8 cellular contexts compared by ENCODE assay signal in the genomic region with DNA sequence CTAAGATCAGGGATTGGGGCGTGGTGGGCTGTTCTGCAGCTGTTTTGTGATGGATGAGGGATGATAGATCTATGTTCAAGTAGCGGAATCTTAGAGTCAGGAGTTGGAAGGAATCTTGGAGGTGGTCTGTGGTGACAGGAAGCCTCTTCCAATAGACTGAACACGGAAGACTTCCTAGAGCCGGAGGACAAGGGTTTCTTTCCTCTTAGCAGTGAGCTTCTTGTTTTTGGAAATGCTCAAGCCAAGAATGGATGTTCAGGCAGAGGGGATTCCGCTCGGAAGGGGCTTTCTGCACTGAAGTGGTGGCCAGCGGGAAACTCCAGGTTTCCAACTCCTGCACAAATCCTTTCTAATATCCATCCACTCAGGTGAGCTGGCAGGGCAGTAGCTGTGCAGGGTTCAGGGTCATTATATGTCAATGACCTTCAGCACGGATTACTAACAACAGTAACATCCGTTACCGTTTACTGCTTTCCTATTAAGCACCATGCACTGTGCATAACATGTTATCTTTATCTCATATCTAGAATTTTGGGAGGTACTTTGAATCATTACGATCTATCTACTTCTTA. TPM values are rescaled to one million over a fixed set of nuclear protein-coding genes. Genes with fewer than 3 reads are reported as not detected.
A peak's percentile ranks its signal among the peaks of the same experiment; 100 is the strongest.
DNase-seq lines count a peak whose midpoint lies in the region; ATAC-seq and TF ChIP-seq lines count a peak whose summit lies in the region.

No MANE protein-coding gene starts in this region.

- peak overlapping the region; percentile 74 for H3K4me3 ChIP-seq in AG04449 (ENCODE audit: low read depth, low read length)
- peak overlapping the region; percentile 72 to 100 (median 96) for H3K4me3 ChIP-seq in dorsolateral prefrontal cortex

- CTCF ChIA-PET in AG04449 (lab: Yijun Ruan, JAX) (interaction anchor here (0.6 to 5.5 kb wide), 3 partner anchors 13 to 75 kb away, joined by 3 to 95 read pairs (median 3); no protein-coding TSS in a partner anchor), HEK293T (lab: Yijun Ruan, JAX) (interaction anchor here (0.7 to 2.9 kb wide), 3 partner anchors 9 to 26 kb away, joined by 3 to 8 read pairs (median 4); no protein-coding TSS in a partner anchor)

- TF ChIP-seq CTCF in AG04449 (IDR thresholded peaks at IDR 0.05; ENCODE audit: insufficient read depth, low read length, missing control alignments) (no peak), dorsolateral prefrontal cortex (IDR thresholded peaks at IDR 0.05 in 54 of 56, conservative IDR thresholded peaks at IDR 0.05 in 2 of 56; ENCODE audit: low read depth in 1 of 56, partially characterized antibody in 56 of 56) (no peak)

- no peaks in the 10 kb centered on the region for H3K9me3 Mint-ChIP-seq in natural killer cell treated with Interleukin-12 subunit alpha and Interleukin-12 subunit beta and Interleukin-15 and Interleukin-18, amount 100 ng/mL, for 72 hours

- H3K4me3 Mint-ChIP-seq in natural killer cell treated with Interleukin-12 subunit alpha and Interleukin-12 subunit beta and Interleukin-15 and Interleukin-18, amount 100 ng/mL, for 72 hours = peak overlapping the region; percentile 94

- POLR2A ChIA-PET in AG04449 (lab: Yijun Ruan, JAX) (interaction anchor here (0.6 to 1.1 kb wide), 4 partner anchors 12 to 394 kb away, joined by 3 to 4 read pairs (median 3); no protein-coding TSS in a partner anchor), HEK293T (lab: Yijun Ruan, JAX) (interaction anchor here (0.6 to 1.8 kb wide), 12 partner anchors 9 to 290 kb away, joined by 3 to 10 read pairs (median 3); partner anchors contain the start of gene CZIB)

- intact Hi-C loops in dorsolateral prefrontal cortex (cut with DNase I) = loop anchor here in 1 of 2 donors (2.0 to 10.0 kb wide), 3 partner anchors 25 to 271 kb away; partner anchors contain the start of genes CZIB, ECHDC2, MAGOH and SCP2

- peak; percentile 9 for ATAC-seq in GM19397 (IDR thresholded peaks at IDR 0.05; ENCODE audit: unreplicated experiment)
- ATAC-seq in natural killer cell treated with Interleukin-12 subunit alpha and Interleukin-12 subunit beta and Interleukin-15 and Interleukin-18, amount 100 ng/mL, for 72 hours = peak in 1 of 2 donors; percentile 18

- H3K27ac Mint-ChIP-seq in natural killer cell treated with Interleukin-12 subunit alpha and Interleukin-12 subunit beta and Interleukin-15 and Interleukin-18, amount 100 ng/mL, for 72 hours = peak overlapping the region; percentile 97

- peaks cover 23 to 26% of the 10 kb centered on the region in 2 donors for H3K4me1 Mint-ChIP-seq in natural killer cell treated with Interleukin-12 subunit alpha and Interleukin-12 subunit beta and Interleukin-15 and Interleukin-18, amount 100 ng/mL, for 72 hours (ENCODE audit: low read depth in 2 of 2)

- H3K27me3 ChIP-seq in dorsolateral prefrontal cortex = no peaks in the 10 kb centered on the region

- H3K27me3 Mint-ChIP-seq in natural killer cell treated with Interleukin-12 subunit alpha and Interleukin-12 subunit beta and Interleukin-15 and Interleukin-18, amount 100 ng/mL, for 72 hours = no peaks in the 10 kb centered on the region

- H3K27ac ChIP-seq in dorsolateral prefrontal cortex = peak overlapping the region in 58 of 59 donors; percentile 29 to 97 (median 92)

- no peak for DNase-seq in AG04449 (ENCODE audit: low read depth, low spot score)
- DNase-seq in NCI-H2029 (lab: John Stamatoyannopoulos, UW) = peak; percentile 38
- no peak for DNase-seq in dorsolateral prefrontal cortex
- no peak for DNase-seq in natural killer cell treated with Interleukin-12 subunit alpha and Interleukin-12 subunit beta and Interleukin-15 and Interleukin-18, amount 100 ng/mL, for 72 hours (ENCODE audit: low spot score)
- DNase-seq in OCI-M1 (lab: John Stamatoyannopoulos, UW) = no peak
- DNase-seq in NCI-H2171 treated with DMSO at 0.1 percent for 48 hours (lab: John Stamatoyannopoulos, UW) = no peak
- no peak for DNase-seq in HEK293T (ENCODE audit: extremely low spot score)

- peaks cover 13% of the 10 kb centered on the region for H3K36me3 Mint-ChIP-seq in natural killer cell treated with Interleukin-12 subunit alpha and Interleukin-12 subunit beta and Interleukin-15 and Interleukin-18, amount 100 ng/mL, for 72 hours

TF ChIP-seq in HEK293T, 16 proteins besides CTCF, POLR2A, EP300 and RAD21:
- TF ChIP-seq FOXM1 (IDR thresholded peaks at IDR 0.05; ENCODE audit: borderline replicate concordance) (no peak), NFRKB (IDR thresholded peaks at IDR 0.05) (no peak), ELF4 (IDR thresholded peaks at IDR 0.05) (no peak), FOXK2 (IDR thresholded peaks at IDR 0.05) (no peak), CTBP1 (IDR thresholded peaks at IDR 0.05; ENCODE audit: borderline replicate concordance) (no peak), L3MBTL2 (conservative IDR thresholded peaks at IDR 0.05) (no peak)

RNA-seq across cellular contexts. Expression of gene CPT2, which starts 0.6 kb away (rescaled TPM):
- total RNA-seq in dorsolateral prefrontal cortex = 10 to 100 TPM in 72 of 120 experiments, 1 to 10 TPM in 48; 4.3 to 20.0 (median 10.7) TPM
- total RNA-seq in natural killer cell treated with Interleukin-12 subunit alpha and Interleukin-12 subunit beta and Interleukin-15 and Interleukin-18, amount 100 ng/mL, for 72 hours = 10 to 100 TPM; 12.3 to 14.7 TPM

RNA-seq across cellular contexts. Expression of gene CZIB, which starts 24.4 kb away (rescaled TPM):
- total RNA-seq in dorsolateral prefrontal cortex = 10 to 100 TPM; 49.0 to 99.7 (median 72.4) TPM
- 10 to 100 TPM; 37.5 to 44.5 TPM for total RNA-seq in natural killer cell treated with Interleukin-12 subunit alpha and Interleukin-12 subunit beta and Interleukin-15 and Interleukin-18, amount 100 ng/mL, for 72 hours

RNA-seq across cellular contexts. Expression of gene MAGOH, which starts 42.3 kb away (rescaled TPM):
- 10 to 100 TPM; 14.8 to 34.2 (median 24.6) TPM for total RNA-seq in dorsolateral prefrontal cortex
- total RNA-seq in natural killer cell treated with Interleukin-12 subunit alpha and Interleukin-12 subunit beta and Interleukin-15 and Interleukin-18, amount 100 ng/mL, for 72 hours = 10 to 100 TPM; 62.6 to 65.4 TPM

RNA-seq across cellular contexts. Expression of gene SLC1A7, which starts 53.6 kb away (rescaled TPM):
- total RNA-seq in dorsolateral prefrontal cortex = 10 to 100 TPM in 2 of 120 experiments, 1 to 10 TPM in 51, under 1 TPM in 36, not detected in 31; 0.16 to 18.5 (median 1.2) TPM
- 1 to 10 TPM in 1 of 2 donors, under 1 TPM in 1; 0.29 to 1.1 TPM for total RNA-seq in natural killer cell treated with Interleukin-12 subunit alpha and Interleukin-12 subunit beta and Interleukin-15 and Interleukin-18, amount 100 ng/mL, for 72 hours
